8 cellular contexts compared by ENCODE assay signal in genomic region chr6:31888281-31889258, GRCh38. TPM values are rescaled to one million over a fixed set of nuclear protein-coding genes. Genes with fewer than 3 reads are reported as not detected.
DNase-seq lines count a peak whose midpoint lies in the region; ATAC-seq and TF ChIP-seq lines count a peak whose summit lies in the region.

No MANE protein-coding gene starts in this region.

- no peak overlapping the region for H3K9ac ChIP-seq in smooth muscle cell (ENCODE audit: low read depth)

- 93% methylated on average over 29 of the region's 43 CpGs for WGBS in smooth muscle cell (ENCODE audit: low lambda C conversion rate)

- POLR2A ChIA-PET in A673 (lab: Charles Lee; ENCODE audit: low non-redundant PET), result no interaction called here

- no peaks in the 10 kb centered on the region for H3K27me3 Mint-ChIP-seq in HFFc6 (ENCODE audit: insufficient read depth)

- BruUV-seq in A673 (replicated peaks; lab: Mats Ljungman, UMichigan), result TSS peak; percentile 53

- H3K9me3 Mint-ChIP-seq in HFFc6, result no peaks in the 10 kb centered on the region

- no peak overlapping the region for H3K27ac ChIP-seq in A673 (ENCODE audit: low read depth, low read length, poor library complexity, severe bottlenecking)
- no peak overlapping the region for H3K27ac ChIP-seq in smooth muscle cell (ENCODE audit: low read depth)

- peak; percentile 50 for DNase-seq in A673 (ENCODE audit: low spot score)
- DNase-seq in HFFc6, result no peak
- DNase-seq in activated CD8-positive, alpha-beta memory T cell treated with anti-CD3 and anti-CD28 coated beads, Interleukin-2, amount 50 U/mL, for 4 hours, result peak; percentile 63
- DNase-seq in fibroblast of pulmonary artery (ENCODE audit: low read depth), result peak; percentile 14
- DNase-seq in smooth muscle cell (lab: John Stamatoyannopoulos, UW; ENCODE audit: unreplicated experiment), result no peak
- DNase-seq in NCI-H774 (lab: John Stamatoyannopoulos, UW), result no peak

- H3K4me2 ChIP-seq in smooth muscle cell, result no peak overlapping the region

- TF ChIP-seq CTCF in A673 (conservative IDR thresholded peaks at IDR 0.05; ENCODE audit: low read depth, low read length), result peak; percentile 90
- peak; percentile 89 for TF ChIP-seq CTCF in HFFc6 (IDR thresholded peaks at IDR 0.05)
- peak; percentile 70 for TF ChIP-seq CTCF in fibroblast of pulmonary artery (IDR thresholded peaks at IDR 0.05; ENCODE audit: low read length, missing control alignments)
- TF ChIP-seq CTCF in smooth muscle cell (IDR thresholded peaks at IDR 0.05; ENCODE audit: borderline replicate concordance, insufficient read depth, poor library complexity, severe bottlenecking), result peak; percentile 70

- H3K4me3 ChIP-seq in A673 (ENCODE audit: low read depth, low read length, poor library complexity, severe bottlenecking) (no peak overlapping the region), fibroblast of pulmonary artery (replicated peaks; ENCODE audit: low read depth, low read length) (no peak overlapping the region), smooth muscle cell (no peak overlapping the region)

- no peak overlapping the region for H2AFZ ChIP-seq in smooth muscle cell (ENCODE audit: low read depth)

- H3K4me1 ChIP-seq in A673 (ENCODE audit: insufficient read depth, low read length, poor library complexity, severe bottlenecking), result no peaks in the 10 kb centered on the region
- H3K4me1 ChIP-seq in smooth muscle cell (ENCODE audit: low read depth), result no peaks in the 10 kb centered on the region

- H3K27ac Mint-ChIP-seq in HFFc6, result no peak overlapping the region

- H3F3A ChIP-seq in smooth muscle cell (ENCODE audit: low read depth), result no peaks in the 10 kb centered on the region

- H3K27me3 ChIP-seq in A673 (replicated peaks; ENCODE audit: insufficient read depth, low read depth, low read length, poor library complexity) (no peaks in the 10 kb centered on the region), smooth muscle cell (ENCODE audit: low read depth) (no peaks in the 10 kb centered on the region)

- H3K9me3 ChIP-seq in A673 (ENCODE audit: low read depth, low read length, poor library complexity, severe bottlenecking), result no peaks in the 10 kb centered on the region
- no peaks in the 10 kb centered on the region for H3K9me3 ChIP-seq in smooth muscle cell (replicated peaks; ENCODE audit: low read depth)

- H4K20me1 ChIP-seq in smooth muscle cell (ENCODE audit: low read depth), result no peaks in the 10 kb centered on the region

- ATAC-seq in HG03520 (IDR thresholded peaks at IDR 0.05; ENCODE audit: unreplicated experiment) (no peak), HG02973 (IDR thresholded peaks at IDR 0.05; ENCODE audit: unreplicated experiment) (no peak)

- CTCF ChIA-PET in A673 (lab: Charles Lee), result interaction anchor here (1.0 kb wide), 1 partner anchor 9 kb away, joined by 4 read pairs; the partner anchor contains the start of gene EHMT2

- no peaks in the 10 kb centered on the region for H3K79me2 ChIP-seq in smooth muscle cell (ENCODE audit: low read depth)

- no peak overlapping the region for H3K4me3 Mint-ChIP-seq in HFFc6

- peaks cover 28% of the 10 kb centered on the region for H3K36me3 Mint-ChIP-seq in HFFc6 (ENCODE audit: low read depth)

- intact Hi-C loops in A673 (cut with micrococcal nuclease; ENCODE audit: unreplicated experiment), result no loop called here

- H3K36me3 ChIP-seq in A673 (ENCODE audit: insufficient read depth, low read length, poor library complexity, severe bottlenecking) (peaks cover 86% of the 10 kb centered on the region), smooth muscle cell (ENCODE audit: low read depth) (no peaks in the 10 kb centered on the region)

- H3K4me1 Mint-ChIP-seq in HFFc6 (ENCODE audit: low read depth), result peaks cover 6% of the 10 kb centered on the region

RNA-seq across cellular contexts. Expression of gene EHMT2, which starts 8.9 kb away (rescaled TPM):
- 117 TPM in 2 replicates for total RNA-seq in A673 (2021)
- total RNA-seq in HFFc6 (2021; fragmentation: NEBNext Ultra II Directional; extraction: Animal tissue kit (Norgen Biotek cat#: 25700)), result 10 to 100 TPM; 43.4 to 47.4 (median 45.9) TPM
- total RNA-seq in smooth muscle cell, result 17.4 and 17.6 TPM in 2 replicates
- 33.9 and 38.9 TPM in 2 replicates for polyA plus RNA-seq in smooth muscle cell

RNA-seq across cellular contexts. Expression of gene SLC44A4, which starts 9.8 kb away (rescaled TPM):
- total RNA-seq in A673 (2021) (not detected in 2 replicates), smooth muscle cell (0.72 and 0.85 TPM in 2 replicates)
- total RNA-seq in HFFc6 (2021; fragmentation: NEBNext Ultra II Directional; extraction: Animal tissue kit (Norgen Biotek cat#: 25700)), result under 1 TPM in 1 of 6 experiments, not detected in 5; 0.10 TPM
- polyA plus RNA-seq in smooth muscle cell, result 0.30 and 0.52 TPM in 2 replicates

RNA-seq across cellular contexts. Expression of gene ZBTB12, which starts 13.3 kb away (rescaled TPM):
- 21.3 and 25.5 TPM in 2 replicates for total RNA-seq in A673 (2021)
- 1 to 10 TPM; 7.3 to 9.0 (median 8.3) TPM for total RNA-seq in HFFc6 (2021; fragmentation: NEBNext Ultra II Directional; extraction: Animal tissue kit (Norgen Biotek cat#: 25700))
- total RNA-seq in smooth muscle cell, result 0.04 and 0.54 TPM in 2 replicates
- polyA plus RNA-seq in smooth muscle cell, result 0.39 TPM in 1 of 2 replicates, not detected in the other

RNA-seq across cellular contexts. Expression of gene NEU1, which starts 25.9 kb away (rescaled TPM):
- total RNA-seq in A673 (2021) (28.5 and 34.3 TPM in 2 replicates), smooth muscle cell (40.0 and 47.5 TPM in 2 replicates)
- 10 to 100 TPM; 35.8 to 48.6 (median 40.9) TPM for total RNA-seq in HFFc6 (2021; fragmentation: NEBNext Ultra II Directional; extraction: Animal tissue kit (Norgen Biotek cat#: 25700))
- polyA plus RNA-seq in smooth muscle cell, result 52.1 and 52.7 TPM in 2 replicates

RNA-seq across cellular contexts. Expression of gene C2, which starts 38.9 kb away (rescaled TPM):
- total RNA-seq in A673 (2021) (0.56 and 1.2 TPM in 2 replicates), smooth muscle cell (0.27 TPM in 1 of 2 replicates, not detected in the other)
- under 1 TPM in 4 of 6 experiments, not detected in 2; 0.24 to 0.43 (median 0.43) TPM for total RNA-seq in HFFc6 (2021; fragmentation: NEBNext Ultra II Directional; extraction: Animal tissue kit (Norgen Biotek cat#: 25700))
- 0.37 TPM in 2 replicates for polyA plus RNA-seq in smooth muscle cell

Comparison
In these comparisons a context has a peak if more than half of its experiments do, and no peak if none do; other contexts are left out.
1. DNase-seq: peak in A673 (single experiment), activated CD8-positive, alpha-beta memory T cell treated with anti-CD3 and anti-CD28 coated beads, Interleukin-2, amount 50 U/mL, for 4 hours (single experiment) and fibroblast of pulmonary artery (single experiment); none in HFFc6 (single experiment), smooth muscle cell (single experiment) and NCI-H774 (single experiment).
2. Peak in every context shown above with its lines, with median percentiles within 50 percentile points of each other: CTCF ChIP-seq.